Comparison of ENCODE assay signal across 8 cellular contexts in the genomic region with DNA sequence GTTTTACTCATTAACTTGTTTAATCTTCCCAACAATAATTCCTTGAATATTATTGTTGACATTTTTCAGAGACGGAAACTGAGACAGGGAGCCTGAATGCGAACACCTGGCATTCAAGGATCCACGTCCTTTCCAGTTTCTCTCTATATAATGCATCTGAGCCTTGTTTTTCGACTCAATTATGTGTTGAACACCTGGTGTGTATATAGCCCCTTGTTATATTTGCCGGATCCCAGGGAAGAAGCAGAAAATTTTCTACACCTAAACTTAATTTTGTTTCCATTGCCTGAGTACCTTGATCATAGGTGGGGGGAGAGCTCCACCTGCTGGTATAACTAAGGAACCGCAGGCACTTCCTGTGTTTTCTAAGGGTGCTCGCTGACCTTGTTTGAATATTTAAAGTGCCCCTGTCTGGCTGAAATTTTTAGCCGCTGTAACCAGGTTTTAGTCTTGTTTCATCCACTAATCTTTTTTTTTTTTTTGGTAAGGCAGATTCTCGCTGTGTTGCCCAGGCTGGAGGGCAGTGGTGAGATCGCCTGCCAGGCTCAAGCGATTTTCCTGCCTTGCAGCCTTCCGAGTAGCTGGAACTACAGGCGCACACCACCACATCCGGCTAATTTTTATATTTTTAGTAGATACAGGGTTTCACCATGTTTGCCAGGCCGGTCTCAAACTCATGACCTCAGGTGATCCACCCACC. TPM values are rescaled to one million over a fixed set of nuclear protein-coding genes. Genes with fewer than 3 reads are reported as not detected.
DNase-seq lines count a peak whose midpoint lies in the region; ATAC-seq, FAIRE-seq and TF ChIP-seq lines count a peak whose summit lies in the region.

No MANE protein-coding gene starts in this region.

- no peak overlapping the region for H3K4me2 ChIP-seq in H1 (ENCODE audit: insufficient read depth in 1 of 2, low read depth in 2 of 2, low read length in 2 of 2)
- no peak overlapping the region for H3K4me2 ChIP-seq in mesendoderm (ENCODE audit: low read length)

- H4K8ac ChIP-seq in H1 (ENCODE audit: extremely low read depth, insufficient read depth, low read length): no peak overlapping the region
- H4K8ac ChIP-seq in mesendoderm (ENCODE audit: low read depth, low read length): no peak overlapping the region

- peak overlapping the region; percentile 10; the same call in 1 of the 2 replicates for H3K4me3 ChIP-seq in GM06990 (replicated peaks; ENCODE audit: low read depth, low read length)
- H3K4me3 ChIP-seq in H1 (ENCODE audit: extremely low read depth in 1 of 4, insufficient read depth in 2 of 4, low read depth in 3 of 4, low read length in 4 of 4): no peak overlapping the region
- H3K4me3 ChIP-seq in mesendoderm (ENCODE audit: low read length): no peak overlapping the region

- H3K79me1 ChIP-seq in H1 (ENCODE audit: low read depth, low read length) (no peaks in the 10 kb centered on the region), mesendoderm (ENCODE audit: low read length) (no peaks in the 10 kb centered on the region)

- no peak overlapping the region for H4K5ac ChIP-seq in H1 (ENCODE audit: insufficient read length, low read depth, low read length)
- no peak overlapping the region for H4K5ac ChIP-seq in mesendoderm (ENCODE audit: low read length)

- H2AK5ac ChIP-seq in H1 (ENCODE audit: low read depth, low read length) (no peak overlapping the region), mesendoderm (ENCODE audit: low read length) (no peak overlapping the region)

- DNase-seq in GM06990 (ENCODE audit: extremely low read depth, insufficient read length): peak; percentile 71
- DNase-seq in HPDE6-E6E7 (ENCODE audit: extremely low spot score): peak; percentile 48
- DNase-seq in NOMO-1 (lab: John Stamatoyannopoulos, UW; ENCODE audit: unreplicated experiment in 2 of 2): peak; percentile 62 to 75
- peak; percentile 79 for DNase-seq in activated CD8-positive, alpha-beta memory T cell treated with anti-CD3 and anti-CD28 coated beads for 24 hours
- peak; percentile 29 to 68 for DNase-seq in H1 (ENCODE audit: low read depth in 1 of 2, low spot score in 2 of 2)
- peak; percentile 66 for DNase-seq in mesendoderm
- peak; percentile 22 to 41 for DNase-seq in stimulated activated CD8-positive, alpha-beta memory T cell treated with anti-CD3 and anti-CD28 coated beads, Interleukin-4, amount 100 ng/mL, for 1 hour (ENCODE audit: low read depth in 2 of 2, low spot score in 1 of 2)

- H3K23ac ChIP-seq in H1 (ENCODE audit: insufficient read length) (no peak overlapping the region), mesendoderm (ENCODE audit: low read length) (no peak overlapping the region)

- TF ChIP-seq CTCF in GM06990 (IDR thresholded peaks at IDR 0.05; ENCODE audit: insufficient read depth, low read length, poor library complexity, severe bottlenecking) (peak; percentile 80), H1 (IDR thresholded peaks at IDR 0.05; ENCODE audit: control extremely low read depth in 1 of 3, insufficient read depth in 1 of 3, low read depth in 1 of 3, low read length in 3 of 3) (peak; percentile 44 to 85 (median 81))

- CTCF ChIA-PET in H1 (lab: Charles Lee; ENCODE audit: partially characterized antibody): interaction anchor here (0.6 to 6.1 kb wide), 41 partner anchors 9 to 1423 kb away, joined by 3 to 70 read pairs (median 3); no protein-coding TSS in a partner anchor

- H2BK12ac ChIP-seq in H1 (ENCODE audit: low read depth, low read length): no peak overlapping the region

- H3K27me3 ChIP-seq in GM06990 (replicated peaks; ENCODE audit: control insufficient read depth, insufficient read depth, low read length) (no peaks in the 10 kb centered on the region), H1 (replicated peaks in 1 of 4; ENCODE audit: control insufficient read depth in 3 of 4, extremely low read depth in 1 of 4, insufficient read depth in 3 of 4, low read length in 3 of 4) (no peaks in the 10 kb centered on the region), mesendoderm (ENCODE audit: insufficient read depth, low read length, poor library complexity) (no peaks in the 10 kb centered on the region)

- TF ChIP-seq EP300 in H1 (IDR thresholded peaks at IDR 0.05; ENCODE audit: borderline replicate concordance in 1 of 2, low read depth in 2 of 2, low read length in 2 of 2): no peak

- peak; percentile 28 for FAIRE-seq in H1 (lab: Jason Lieb, UNC)

- H2BK20ac ChIP-seq in H1 (ENCODE audit: low read length): no peak overlapping the region

- H4K91ac ChIP-seq in H1 (replicated peaks; ENCODE audit: insufficient read length, low read length): no peak overlapping the region

- H3K9me3 ChIP-seq in H1 (ENCODE audit: insufficient read depth in 2 of 2, low read depth in 1 of 2, low read length in 1 of 2): no peaks in the 10 kb centered on the region

- TF ChIP-seq RAD21 in H1 (IDR thresholded peaks at IDR 0.05 in 1 of 2, conservative IDR thresholded peaks at IDR 0.05 in 1 of 2; ENCODE audit: low read depth in 2 of 2, low read length in 2 of 2): peak; percentile 95

- TF ChIP-seq POLR2A in H1 (IDR thresholded peaks at IDR 0.05; ENCODE audit: control extremely low read depth in 1 of 2, low read depth in 2 of 2, low read length in 2 of 2): no peak

- H2BK120ac ChIP-seq in H1 (replicated peaks; ENCODE audit: low read depth, low read length): no peak overlapping the region
- H2BK120ac ChIP-seq in mesendoderm (ENCODE audit: low read depth, low read length): no peak overlapping the region

- no peaks in the 10 kb centered on the region for H4K20me1 ChIP-seq in H1 (replicated peaks in 1 of 2; ENCODE audit: control insufficient read depth in 1 of 2, insufficient read depth in 2 of 2, low read length in 2 of 2)

- no peak overlapping the region for H3K18ac ChIP-seq in H1 (ENCODE audit: extremely low read depth, low read length)
- peak overlapping the region; percentile 44 for H3K18ac ChIP-seq in mesendoderm (ENCODE audit: low read length)

- H2BK5ac ChIP-seq in H1 (ENCODE audit: low read depth, low read length) (no peak overlapping the region), mesendoderm (ENCODE audit: low read length) (no peak overlapping the region)

- H3K27ac ChIP-seq in H1 (ENCODE audit: low read depth, low read length) (no peak overlapping the region), mesendoderm (ENCODE audit: low read depth, low read length) (no peak overlapping the region)

- H3K4ac ChIP-seq in H1 (replicated peaks; ENCODE audit: insufficient read length, low read depth, low read length) (no peak overlapping the region), mesendoderm (ENCODE audit: low read depth, low read length) (no peak overlapping the region)

- H3K14ac ChIP-seq in H1 (ENCODE audit: insufficient read length): no peak overlapping the region

- no peaks in the 10 kb centered on the region; a peak in 1 of 7 replicates for H3K4me1 ChIP-seq in H1 (replicated peaks in 1 of 4; ENCODE audit: control insufficient read depth in 3 of 4, insufficient read depth in 4 of 4, low read length in 3 of 4)
- H3K4me1 ChIP-seq in mesendoderm (ENCODE audit: control insufficient read depth, low read depth, low read length): no peaks in the 10 kb centered on the region

- H3K56ac ChIP-seq in H1 (replicated peaks; ENCODE audit: insufficient read length, low read depth, low read length): no peak overlapping the region
- no peak overlapping the region for H3K56ac ChIP-seq in mesendoderm (ENCODE audit: low read length)

- H3K23me2 ChIP-seq in H1 (ENCODE audit: low read depth, low read length): peaks cover 2% of the 10 kb centered on the region; the same call in 1 of the 2 replicates

- no peak overlapping the region for H2BK15ac ChIP-seq in H1 (ENCODE audit: low read length)
- no peak overlapping the region for H2BK15ac ChIP-seq in mesendoderm (replicated peaks; ENCODE audit: low read depth)

- H3K79me2 ChIP-seq in H1 (ENCODE audit: control insufficient read depth in 1 of 2, insufficient read depth in 2 of 2, low read length in 2 of 2) (no peaks in the 10 kb centered on the region), mesendoderm (ENCODE audit: control insufficient read depth, insufficient read depth, low read length) (no peaks in the 10 kb centered on the region)

- ATAC-seq in HG03108 (IDR thresholded peaks at IDR 0.05; ENCODE audit: unreplicated experiment): no peak

- H3K36me3 ChIP-seq in GM06990 (ENCODE audit: control insufficient read depth, insufficient read depth, low read length): no peaks in the 10 kb centered on the region
- no peaks in the 10 kb centered on the region for H3K36me3 ChIP-seq in H1 (ENCODE audit: control insufficient read depth in 2 of 4, insufficient read depth in 4 of 4, low read length in 3 of 4)
- H3K36me3 ChIP-seq in mesendoderm (ENCODE audit: control insufficient read depth, insufficient read depth, low read length): no peaks in the 10 kb centered on the region

- 56% methylated on average over 14 of the region's 15 CpGs; no CpG with 5 or more reads in 1 of the 2 experiments for WGBS in H1 (ENCODE audit: extremely low coverage in 1 of 2, insufficient coverage in 1 of 2, insufficient read length in 1 of 2, insufficient replicate concordance in 2 of 2, low coverage in 1 of 2, low lambda C conversion rate in 2 of 2, missing lambda C conversion rate in 1 of 2), 2 experiments
- no CpG with 5 or more reads among the region's 15 CpGs for WGBS in mesendoderm (ENCODE audit: extremely low coverage, insufficient coverage, low lambda C conversion rate)

- H2AFZ ChIP-seq in H1 (ENCODE audit: low read length): no peak overlapping the region

- POLR2A ChIA-PET in H1 (lab: Charles Lee; ENCODE audit: partially characterized antibody): interaction anchor here (0.8 to 1.4 kb wide), 2 partner anchors 222 to 232 kb away, joined by 3 to 4 read pairs; no protein-coding TSS in a partner anchor

- H3K9ac ChIP-seq in H1 (replicated peaks in 1 of 4; ENCODE audit: extremely low read depth in 1 of 4, low read depth in 3 of 4, low read length in 3 of 4) (no peak overlapping the region), mesendoderm (ENCODE audit: low read length) (no peak overlapping the region)

RNA-seq across cellular contexts. Expression of a gene that starts 6.6 kb away (rescaled TPM):
- total RNA-seq in H1 (2021; fragmentation: NEBNext Ultra II Directional; extraction: Animal tissue kit (Norgen Biotek cat#: 25700)): 28.2 and 32.1 TPM in 2 replicates
- polyA plus RNA-seq in H1 (2011; rRNA removed): 29.1 and 32.2 TPM in 2 replicates
- 44.5 TPM for polyA plus RNA-seq in H1 (2011; cell fraction: cytosol; rRNA removed)
- polyA plus RNA-seq in H1 (2011; cell fraction: nucleus; rRNA removed): 26.0 TPM
- 34.9 to 38.4 TPM (median 38.1 TPM) in 4 replicates for polyA plus RNA-seq in H1 (2012, experiment 1 of 2)
- 35.2 TPM for polyA plus RNA-seq in H1 (2012, experiment 2 of 2)
- polyA plus RNA-seq in H1 (2013, experiment 1 of 2): 22.9 TPM
- polyA plus RNA-seq in H1 (2013, experiment 2 of 2): 24.7 TPM
- polyA minus RNA-seq in H1 (2011; rRNA and poly(A)+ RNA removed): 24.7 and 29.0 TPM in 2 replicates
- polyA minus RNA-seq in H1 (2011; cell fraction: cytosol; rRNA and poly(A)+ RNA removed): 16.5 TPM
- 10.3 TPM for polyA minus RNA-seq in H1 (2011; cell fraction: nucleus; rRNA and poly(A)+ RNA removed)
- 33.7 TPM for polyA plus RNA-seq in mesendoderm (2013, experiment 1 of 2)
- polyA plus RNA-seq in mesendoderm (2013, experiment 2 of 2): 32.5 TPM

RNA-seq across cellular contexts. Expression of a gene that starts 42.3 kb away (rescaled TPM):
- total RNA-seq in H1 (2021; fragmentation: NEBNext Ultra II Directional; extraction: Animal tissue kit (Norgen Biotek cat#: 25700)): not detected in 2 replicates
- polyA plus RNA-seq in H1 (2011; rRNA removed): 0.24 and 0.95 TPM in 2 replicates
- polyA plus RNA-seq in H1 (2011; cell fraction: cytosol; rRNA removed): 0.26 TPM
- 0.68 TPM for polyA plus RNA-seq in H1 (2011; cell fraction: nucleus; rRNA removed)
- 0.36 to 1.3 TPM (median 0.60 TPM) in 4 replicates for polyA plus RNA-seq in H1 (2012, experiment 1 of 2)
- not detected for polyA plus RNA-seq in H1 (2012, experiment 2 of 2)
- polyA plus RNA-seq in H1 (2013, experiment 1 of 2): 0.20 TPM
- polyA plus RNA-seq in H1 (2013, experiment 2 of 2): 0.09 TPM
- 0.22 and 0.54 TPM in 2 replicates for polyA minus RNA-seq in H1 (2011; rRNA and poly(A)+ RNA removed)
- not detected for polyA minus RNA-seq in H1 (2011; cell fraction: cytosol; rRNA and poly(A)+ RNA removed)
- 1.2 TPM for polyA minus RNA-seq in H1 (2011; cell fraction: nucleus; rRNA and poly(A)+ RNA removed)
- polyA plus RNA-seq in mesendoderm (2013, experiment 1 of 2): 0.06 TPM
- not detected for polyA plus RNA-seq in mesendoderm (2013, experiment 2 of 2)
